15 cellular contexts compared by ENCODE assay signal in genomic region chr15:100118546-100118945, GRCh38.
A peak's percentile ranks its signal among the peaks of the same experiment; 100 is the strongest.
DNase-seq lines count a peak whose midpoint lies in the region; ATAC-seq and TF ChIP-seq lines count a peak whose summit lies in the region.
"Had no signal": no experiment of that assay in that cellular context is flagged by ENCODE, and none has a peak within 500 bp of the region (broad histone marks: within the 10 kb centered on the region; RNA-seq: fewer than 3 reads in every experiment).

No MANE protein-coding gene starts in this region.

- no peak for TF ChIP-seq CTCF in RWPE2 (IDR thresholded peaks at IDR 0.05; ENCODE audit: poor library complexity, severe bottlenecking)

- no peak overlapping the region for H3K23ac ChIP-seq in neuronal stem cell (ENCODE audit: low read depth, low read length, poor library complexity)

- H3K79me1 ChIP-seq in neuronal stem cell (ENCODE audit: low read depth, low read length): no peaks in the 10 kb centered on the region

- H3K36me3 ChIP-seq in BLaER1 treated with 17β-estradiol and CSF1 and Interleukin-3, amounts not matched to agents 10 nM and 100 nM: peaks cover 0 to 10% (median 3%) of the 10 kb centered on the region in 11 experiments; a peak in 5 of 22 replicates
- no peaks in the 10 kb centered on the region for H3K36me3 ChIP-seq in RWPE2 (ENCODE audit: low read depth)
- H3K36me3 ChIP-seq in neuronal stem cell (replicated peaks in 1 of 2; ENCODE audit: control insufficient read depth in 2 of 2, insufficient read depth in 2 of 2, low read length in 2 of 2): no peaks in the 10 kb centered on the region

- peak overlapping the region; percentile 1 for H3K14ac ChIP-seq in neuronal stem cell (ENCODE audit: low read length)

- no peak overlapping the region for H2BK5ac ChIP-seq in neuronal stem cell (ENCODE audit: low read length)

- H3K4me1 ChIP-seq in BLaER1 treated with 17β-estradiol and CSF1 and Interleukin-3, amounts not matched to agents 10 nM and 100 nM: peaks cover 41 to 71% (median 66%) of the 10 kb centered on the region in 10 experiments
- H3K4me1 ChIP-seq in RWPE2 (ENCODE audit: insufficient read depth, poor library complexity, severe bottlenecking) (no peaks in the 10 kb centered on the region), neuronal stem cell (ENCODE audit: control insufficient read depth in 2 of 2, insufficient read depth in 1 of 2, low read depth in 1 of 2, low read length in 2 of 2) (peaks cover 2 to 15% of the 10 kb centered on the region in 2 donors)

- H3K4me2 ChIP-seq in BLaER1 treated with 17β-estradiol and CSF1 and Interleukin-3, amounts not matched to agents 10 nM and 100 nM: peak overlapping the region in 8 of 11 experiments; percentile 79 to 99 (median 90); a peak in 14 of 22 replicates
- H3K4me2 ChIP-seq in neuronal stem cell (ENCODE audit: insufficient read depth, low read length, poor library complexity, severe bottlenecking): no peak overlapping the region

- WGBS in neuronal stem cell (ENCODE audit: extremely low coverage in 2 of 2, insufficient read length in 2 of 2, insufficient replicate concordance in 1 of 2), 2 donors: no CpG with 5 or more reads among the region's 9 CpGs

- H2AFZ ChIP-seq in neuronal stem cell (ENCODE audit: low read length): no peak overlapping the region

- H3K9me3 ChIP-seq in BLaER1 treated with 17β-estradiol and CSF1 and Interleukin-3, amounts not matched to agents 10 nM and 100 nM (replicated peaks in 1 of 11): peaks cover 45 to 58% (median 55%) of the 10 kb centered on the region in 11 experiments
- H3K9me3 ChIP-seq in RWPE2 (ENCODE audit: severe bottlenecking): peaks cover 7% of the 10 kb centered on the region
- H3K9me3 ChIP-seq in neuronal stem cell (replicated peaks in 1 of 2; ENCODE audit: control insufficient read depth in 2 of 2, insufficient read depth in 1 of 2, low read depth in 1 of 2, low read length in 2 of 2): peaks cover 0 to 2% of the 10 kb centered on the region in 2 donors

- H3K18ac ChIP-seq in neuronal stem cell (ENCODE audit: low read length): peak overlapping the region; percentile 53

- no peak overlapping the region for H2BK15ac ChIP-seq in neuronal stem cell (ENCODE audit: low read length)

- H4K8ac ChIP-seq in neuronal stem cell (ENCODE audit: low read depth, low read length): no peak overlapping the region

- peak overlapping the region in 1 of 11 experiments; percentile 3; a peak in 2 of 22 replicates for H3K9ac ChIP-seq in BLaER1 treated with 17β-estradiol and CSF1 and Interleukin-3, amounts not matched to agents 10 nM and 100 nM
- H3K9ac ChIP-seq in neuronal stem cell (ENCODE audit: low read depth, low read length, poor library complexity): no peak overlapping the region

- no peak overlapping the region for H2BK120ac ChIP-seq in neuronal stem cell (ENCODE audit: low read depth, low read length)

- no peak overlapping the region for H3K4me3 ChIP-seq in BLaER1 treated with 17β-estradiol and CSF1 and Interleukin-3, amounts not matched to agents 10 nM and 100 nM
- no peak overlapping the region for H3K4me3 ChIP-seq in RWPE2 (ENCODE audit: severe bottlenecking)
- no peak overlapping the region for H3K4me3 ChIP-seq in neuronal stem cell (ENCODE audit: low read length in 2 of 2)

- peak; percentile 51 for DNase-seq in RWPE2 (ENCODE audit: low spot score)
- DNase-seq in neuronal stem cell (ENCODE audit: low spot score): no peak
- DNase-seq in COLO829 (ENCODE audit: low spot score): no peak
- no peak for DNase-seq in superior temporal gyrus (ENCODE audit: extremely low spot score)
- DNase-seq: CD4-positive, alpha-beta T cell; DMS153; DMS79; GF-D8; GOT3; H7; HFFc6 had no signal

- peaks cover 0 to 24% (median 0%) of the 10 kb centered on the region in 11 experiments; a peak in 4 of 22 replicates for H3K27me3 ChIP-seq in BLaER1 treated with 17β-estradiol and CSF1 and Interleukin-3, amounts not matched to agents 10 nM and 100 nM
- H3K27me3 ChIP-seq in RWPE2 (ENCODE audit: insufficient read depth, poor library complexity, severe bottlenecking) (no peaks in the 10 kb centered on the region), neuronal stem cell (ENCODE audit: control insufficient read depth in 3 of 3, insufficient read depth in 3 of 3, low read depth in 1 of 3, low read length in 3 of 3) (no peaks in the 10 kb centered on the region)

- ATAC-seq in RWPE2 (ENCODE audit: low read depth) (no peak), GM18858 (IDR thresholded peaks at IDR 0.05; ENCODE audit: unreplicated experiment) (no peak)
- ATAC-seq: HCT116 had no signal

- no peak overlapping the region for H2BK12ac ChIP-seq in neuronal stem cell (ENCODE audit: low read length)

- H2AK5ac ChIP-seq in neuronal stem cell (ENCODE audit: low read depth, low read length): no peak overlapping the region

- no peak overlapping the region for H3K4ac ChIP-seq in neuronal stem cell (ENCODE audit: low read length)

- no peak overlapping the region for H4K91ac ChIP-seq in neuronal stem cell (ENCODE audit: low read depth, low read length, poor library complexity)

- peaks cover 0 to 6% (median 0%) of the 10 kb centered on the region in 11 experiments; a peak in 1 of 22 replicates for H4K20me1 ChIP-seq in BLaER1 treated with 17β-estradiol and CSF1 and Interleukin-3, amounts not matched to agents 10 nM and 100 nM

- H3K27ac ChIP-seq in BLaER1 treated with 17β-estradiol and CSF1 and Interleukin-3, amounts not matched to agents 10 nM and 100 nM: peak overlapping the region in 6 of 11 experiments; percentile 62 to 91 (median 84); a peak in 12 of 22 replicates
- no peak overlapping the region for H3K27ac ChIP-seq in RWPE2 (ENCODE audit: poor library complexity, severe bottlenecking)
- no peak overlapping the region for H3K27ac ChIP-seq in neuronal stem cell (replicated peaks; ENCODE audit: low read length)
- H3K27ac ChIP-seq: C4-2B had no signal

Comparison
In these comparisons a context has a peak if more than half of its experiments do, and no peak if none do; other contexts are left out.
1. H3K27ac ChIP-seq: peak in BLaER1 treated with 17β-estradiol and CSF1 and Interleukin-3, amounts not matched to agents 10 nM and 100 nM (6 of 11); none in RWPE2 (single experiment) and neuronal stem cell (single experiment).